26 cellular contexts compared by ENCODE assay signal in genomic region chr4:141759796-141760425, GRCh38.
DNase-seq lines count a peak whose midpoint lies in the region; ATAC-seq and TF ChIP-seq lines count a peak whose summit lies in the region.
"Had no signal": no experiment of that assay in that cellular context is flagged by ENCODE, and none has a peak within 500 bp of the region (broad histone marks: within the 10 kb centered on the region; RNA-seq: fewer than 3 reads in every experiment).

No MANE protein-coding gene starts in this region.

- no peak overlapping the region for H2BK120ac ChIP-seq in H9 (ENCODE audit: low read depth, low read length, poor library complexity, severe bottlenecking)

- no peaks in the 10 kb centered on the region for H3K23me2 ChIP-seq in H9 (ENCODE audit: insufficient read length, low read depth, low read length, poor library complexity, severe bottlenecking)

- H3K27me3 ChIP-seq in H9 (ENCODE audit: insufficient read depth, low read length) (no peaks in the 10 kb centered on the region), PC-3 (ENCODE audit: low read length) (no peaks in the 10 kb centered on the region), osteoblast (ENCODE audit: insufficient read depth, low read length) (no peaks in the 10 kb centered on the region)
- H3K27me3 ChIP-seq in CD4-positive, alpha-beta memory T cell (ENCODE audit: insufficient read depth, low read length), result no peaks in the 10 kb centered on the region
- H3K27me3 ChIP-seq: adrenal gland, SJCRH30, tibial artery had no signal

- H3F3A ChIP-seq in PC-3 (ENCODE audit: low read length, unreplicated experiment), result no peaks in the 10 kb centered on the region

- H2BK5ac ChIP-seq in H9 (ENCODE audit: insufficient read length, low read length), result no peak overlapping the region

- intact Hi-C loops in PC-3 (cut with micrococcal nuclease), result no loop called here
- intact Hi-C loops in CD4-positive, alpha-beta memory T cell (cut with micrococcal nuclease), result no loop called here

- H3K4me1 ChIP-seq in H9 (ENCODE audit: insufficient read depth, low read length) (no peaks in the 10 kb centered on the region; the same call in 1 of the 2 replicates), PC-3 (ENCODE audit: insufficient read depth, low read length) (no peaks in the 10 kb centered on the region), osteoblast (ENCODE audit: insufficient read depth, low read length) (no peaks in the 10 kb centered on the region)
- H3K4me1 ChIP-seq in CD4-positive, alpha-beta memory T cell (ENCODE audit: insufficient read depth, low read length), result no peaks in the 10 kb centered on the region
- H3K4me1 ChIP-seq: adrenal gland, SJCRH30, tibial artery had no signal

- DNase-seq in H9 (no peak), PC-3 (peak; percentile 43), cardiac fibroblast (ENCODE audit: low read depth in 2 of 2) (peak; percentile 25 to 35), osteoblast (ENCODE audit: insufficient read length, low spot score, missing footprints) (peak; percentile 71), foreskin melanocyte (no peak), NCI-H446 treated with DMSO at 0.1 percent for 48 hours (lab: John Stamatoyannopoulos, UW) (no peak)
- DNase-seq in CD4-positive, alpha-beta memory T cell, result no peak
- DNase-seq: activated CD4-positive, alpha-beta memory T cell treated with anti-CD3 and anti-CD28 coated beads for 36 hours; activated CD4-positive, CD25-positive, alpha-beta regulatory T cell; activated gamma-delta T cell; adrenal gland; cerebellar nuclear complex; effector memory CD4-positive, alpha-beta T cell; immature natural killer cell; left ventricle myocardium superior; NCI-H1694; NCI-H2171 treated with DMSO at 0.1 percent for 48 hours; NCI-H748 treated with DMSO at 0.1 percent for 48 hours; nephron progenitor cell; SJCRH30; stimulated activated CD4-positive, alpha-beta T cell treated with anti-CD3 and anti-CD28 coated beads, Interleukin-1b, Interleukin-23, amount 100 ng/mL, for 48 hours; stimulated activated naive CD4-positive, alpha-beta T cell; T-helper 17 cell; tibial artery had no signal

- no peak overlapping the region for H3K56ac ChIP-seq in H9 (ENCODE audit: insufficient read length, low read depth, low read length)

- H4K8ac ChIP-seq in H9 (replicated peaks; ENCODE audit: insufficient read length, low read depth, low read length), result no peak overlapping the region

- CTCF ChIA-PET in PC-3 (lab: Charles Lee), result no interaction called here
- CTCF ChIA-PET in CD4-positive, alpha-beta memory T cell (lab: Charles Lee; ENCODE audit: partially characterized antibody), result no interaction called here

- H3K9me3 ChIP-seq in H9 (ENCODE audit: control insufficient read depth, low read depth, low read length) (no peaks in the 10 kb centered on the region), PC-3 (ENCODE audit: low read length) (no peaks in the 10 kb centered on the region), osteoblast (ENCODE audit: low read depth, low read length) (no peaks in the 10 kb centered on the region)
- no peaks in the 10 kb centered on the region for H3K9me3 ChIP-seq in CD4-positive, alpha-beta memory T cell (ENCODE audit: control insufficient read depth in 1 of 2, low read length in 2 of 2)
- H3K9me3 ChIP-seq: adrenal gland, SJCRH30, tibial artery had no signal

- BruUV-seq in PC-3 (replicated peaks; lab: Mats Ljungman, UMichigan), result no TSS peak

- no peak overlapping the region for H2BK20ac ChIP-seq in H9 (ENCODE audit: low read depth, low read length, poor library complexity, severe bottlenecking)

- H3K27ac ChIP-seq in H9 (ENCODE audit: insufficient read length, low read depth, low read length), result no peak overlapping the region
- no peak overlapping the region for H3K27ac ChIP-seq in PC-3 (ENCODE audit: low read length)
- no peak overlapping the region for H3K27ac ChIP-seq in osteoblast (ENCODE audit: low read depth, low read length)
- H3K27ac ChIP-seq in CD4-positive, alpha-beta memory T cell (ENCODE audit: low read depth, low read length), result no peak overlapping the region
- H3K27ac ChIP-seq: adrenal gland, SJCRH30, tibial artery had no signal

- H3K36me3 ChIP-seq in PC-3 (ENCODE audit: low read depth, low read length) (no peaks in the 10 kb centered on the region), osteoblast (ENCODE audit: insufficient read depth, low read length) (no peaks in the 10 kb centered on the region)
- no peaks in the 10 kb centered on the region for H3K36me3 ChIP-seq in CD4-positive, alpha-beta memory T cell (ENCODE audit: insufficient read depth, low read length)
- H3K36me3 ChIP-seq: adrenal gland, SJCRH30, tibial artery had no signal

- H3K4me3 ChIP-seq in PC-3 (ENCODE audit: low read length) (no peak overlapping the region), cardiac fibroblast (replicated peaks in 1 of 2; ENCODE audit: low read depth in 2 of 2, low read length in 2 of 2) (no peak overlapping the region), osteoblast (ENCODE audit: insufficient read depth, low read length) (no peak overlapping the region)
- H3K4me3 ChIP-seq in CD4-positive, alpha-beta memory T cell (ENCODE audit: low read length in 2 of 2), result no peak overlapping the region
- H3K4me3 ChIP-seq: adrenal gland, SJCRH30, tibial artery had no signal

- peaks cover 0 to 1% of the 10 kb centered on the region in 2 experiments; a peak in 2 of 5 replicates for H3K9me3 Mint-ChIP-seq in H9
- H3K9me3 Mint-ChIP-seq in CD4-positive, alpha-beta memory T cell, result peaks cover 0 to 3% (median 0%) of the 10 kb centered on the region in 8 donors
- H3K9me3 Mint-ChIP-seq: nephron progenitor cell had no signal

- TF ChIP-seq CTCF in H9 (conservative IDR thresholded peaks at IDR 0.05) (no peak), PC-3 (conservative IDR thresholded peaks at IDR 0.05; ENCODE audit: low read depth, low read length) (no peak), cardiac fibroblast (IDR thresholded peaks at IDR 0.05; ENCODE audit: low read depth, low read length) (no peak), osteoblast (IDR thresholded peaks at IDR 0.05; ENCODE audit: extremely low read depth, low read depth, low read length) (no peak)

- no peak overlapping the region for H2AK5ac ChIP-seq in H9 (ENCODE audit: insufficient read length, low read length)

- no peaks in the 10 kb centered on the region for H3K27me3 Mint-ChIP-seq in H9 (ENCODE audit: low read depth)
- H3K27me3 Mint-ChIP-seq in CD4-positive, alpha-beta memory T cell, result peaks cover 3 to 9% of the 10 kb centered on the region in 2 donors
- H3K27me3 Mint-ChIP-seq: B cell had no signal

- no peak overlapping the region for H3K4me2 ChIP-seq in H9 (ENCODE audit: insufficient read depth, insufficient read length, low read length)
- no peak overlapping the region for H3K4me2 ChIP-seq in PC-3 (ENCODE audit: low read length)
- no peak overlapping the region for H3K4me2 ChIP-seq in osteoblast (ENCODE audit: insufficient read depth, low read length)

- no peaks in the 10 kb centered on the region; a peak in 1 of 7 replicates for H3K36me3 Mint-ChIP-seq in H9 (ENCODE audit: insufficient read depth in 1 of 3, low read depth in 3 of 3)
- H3K36me3 Mint-ChIP-seq in CD4-positive, alpha-beta memory T cell, result no peaks in the 10 kb centered on the region
- H3K36me3 Mint-ChIP-seq: activated CD4-positive, alpha-beta memory T cell treated with anti-CD3 and anti-CD28 coated beads for 36 hours; IgD-negative memory B cell; immature natural killer cell had no signal

- no peak overlapping the region for H3K4ac ChIP-seq in H9 (ENCODE audit: low read depth, low read length)

- no peak overlapping the region for H2BK15ac ChIP-seq in H9 (ENCODE audit: low read depth, low read length)

- H4K91ac ChIP-seq in H9 (ENCODE audit: insufficient read length, low read depth, low read length), result no peak overlapping the region

- H2BK12ac ChIP-seq in H9 (ENCODE audit: insufficient read length, low read depth, low read length), result no peak overlapping the region

- POLR2A ChIA-PET in PC-3 (lab: Charles Lee; ENCODE audit: unreplicated experiment), result no interaction called here
- POLR2A ChIA-PET in CD4-positive, alpha-beta memory T cell (lab: Charles Lee; ENCODE audit: partially characterized antibody), result no interaction called here

- H3K9ac ChIP-seq in H9 (ENCODE audit: extremely low read depth, insufficient read length, low read length) (no peak overlapping the region), PC-3 (ENCODE audit: low read length) (no peak overlapping the region)

- H4K5ac ChIP-seq in H9 (ENCODE audit: insufficient read length, low read depth, low read length), result no peak overlapping the region

- no CpG with 5 or more reads among the region's 1 CpG for whole genome bisulfite sequencing in H9 (ENCODE audit: extremely low coverage, insufficient read length, low lambda C conversion rate)

- no peak overlapping the region; a peak in 1 of 7 replicates for H3K27ac Mint-ChIP-seq in H9
- H3K27ac Mint-ChIP-seq in CD4-positive, alpha-beta memory T cell, result no peak overlapping the region
- H3K27ac Mint-ChIP-seq: activated CD4-positive, alpha-beta memory T cell treated with anti-CD3 and anti-CD28 coated beads for 36 hours; B cell; IgD-negative memory B cell; immature natural killer cell; nephron progenitor cell; T-helper 17 cell had no signal

- H3K23ac ChIP-seq in H9 (ENCODE audit: insufficient read length, low read depth, low read length), result no peak overlapping the region

- H3K79me2 ChIP-seq in H9 (ENCODE audit: insufficient read depth, low read length) (no peaks in the 10 kb centered on the region), PC-3 (ENCODE audit: low read length) (no peaks in the 10 kb centered on the region), osteoblast (ENCODE audit: insufficient read depth, low read length) (no peaks in the 10 kb centered on the region)

- H3K14ac ChIP-seq in H9 (ENCODE audit: insufficient read depth, low read length), result no peak overlapping the region

- H2AFZ ChIP-seq in H9 (ENCODE audit: low read length) (no peak overlapping the region), PC-3 (ENCODE audit: low read length) (no peak overlapping the region), osteoblast (ENCODE audit: low read length) (no peak overlapping the region)

- peak; percentile 33; the same call in 1 of the 2 replicates for ATAC-seq in PC-3
- ATAC-seq: left ventricle myocardium superior, T-helper 17 cell had no signal

- H3K4me1 Mint-ChIP-seq in H9, result peaks cover 14 to 17% of the 10 kb centered on the region in 2 experiments
- H3K4me1 Mint-ChIP-seq in CD4-positive, alpha-beta memory T cell, result peaks cover 0 to 3% (median 0%) of the 10 kb centered on the region in 4 donors
- H3K4me1 Mint-ChIP-seq: B cell, IgD-negative memory B cell, immature natural killer cell, T-helper 17 cell had no signal

- H3T11ph ChIP-seq in H9 (ENCODE audit: low read length), result peak overlapping the region; percentile 17

- no peaks in the 10 kb centered on the region for H3K9me2 ChIP-seq in PC-3 (replicated peaks; ENCODE audit: low read length)

- H3K79me1 ChIP-seq in H9 (ENCODE audit: insufficient read depth, low read depth, low read length, poor library complexity, severe bottlenecking), result no peaks in the 10 kb centered on the region

- H3K18ac ChIP-seq in H9 (ENCODE audit: insufficient read length, low read depth, low read length), result no peak overlapping the region

- H4K20me1 ChIP-seq in H9 (ENCODE audit: control insufficient read depth, insufficient read depth, insufficient read length) (no peaks in the 10 kb centered on the region), PC-3 (ENCODE audit: low read length) (no peaks in the 10 kb centered on the region), osteoblast (ENCODE audit: insufficient read depth, low read length) (no peaks in the 10 kb centered on the region)

- no peak overlapping the region for H3K4me3 Mint-ChIP-seq in H9
- H3K4me3 Mint-ChIP-seq in CD4-positive, alpha-beta memory T cell, result no peak overlapping the region
- H3K4me3 Mint-ChIP-seq: activated CD4-positive, alpha-beta memory T cell treated with anti-CD3 and anti-CD28 coated beads for 36 hours; B cell; IgD-negative memory B cell; immature natural killer cell; nephron progenitor cell; T-helper 17 cell had no signal

Comparison
In these comparisons a context has a peak if more than half of its experiments do, and no peak if none do; other contexts are left out.
1. DNase-seq: peak in PC-3 (single experiment), cardiac fibroblast (2 of 2) and osteoblast (single experiment); none in H9 (single experiment), foreskin melanocyte (single experiment), CD4-positive, alpha-beta memory T cell (0 of 5) and NCI-H446 treated with DMSO at 0.1 percent for 48 hours (single experiment).